Comparison of ENCODE assay signal across 17 cellular contexts in genomic region chr7:155979994-155980393, GRCh38.
A peak's percentile ranks its signal among the peaks of the same experiment; 100 is the strongest.
DNase-seq lines count a peak whose midpoint lies in the region; ATAC-seq and TF ChIP-seq lines count a peak whose summit lies in the region.
"Had no signal": no experiment of that assay in that cellular context is flagged by ENCODE, and none has a peak within 500 bp of the region (broad histone marks: within the 10 kb centered on the region; RNA-seq: fewer than 3 reads in every experiment).

No MANE protein-coding gene starts in this region.

- H3K27ac ChIP-seq in osteoblast (ENCODE audit: low read depth, low read length) (no peak overlapping the region), suprapubic skin (no peak overlapping the region)

- POLR2A ChIA-PET in activated CD4-positive, alpha-beta memory T cell treated with anti-CD3 and anti-CD28 coated beads, Interleukin-2, amount 10 ng/mL, durations not matched to agents 7 days and 5 days (lab: Charles Lee): no interaction called here

- H3K9me3 Mint-ChIP-seq in activated naive CD4-positive, alpha-beta T cell treated with anti-CD3 and anti-CD28 coated beads, Interleukin-2, amount 50 U/mL, for 24 hours: no peaks in the 10 kb centered on the region
- no peaks in the 10 kb centered on the region for H3K9me3 Mint-ChIP-seq in activated naive CD4-positive, alpha-beta T cell treated with anti-CD3 and anti-CD28 coated beads, Interleukin-2, amount 10 ng/mL, durations not matched to agents 7 days and 5 days
- no peaks in the 10 kb centered on the region for H3K9me3 Mint-ChIP-seq in activated CD4-positive, alpha-beta memory T cell treated with anti-CD3 and anti-CD28 coated beads, Interleukin-2, amount 10 ng/mL, durations not matched to agents 7 days and 5 days

- no peaks in the 10 kb centered on the region for H3K4me1 Mint-ChIP-seq in activated naive CD4-positive, alpha-beta T cell treated with anti-CD3 and anti-CD28 coated beads, Interleukin-2, amount 50 U/mL, for 24 hours
- no peaks in the 10 kb centered on the region for H3K4me1 Mint-ChIP-seq in activated naive CD4-positive, alpha-beta T cell treated with anti-CD3 and anti-CD28 coated beads, Interleukin-2, amount 10 ng/mL, durations not matched to agents 7 days and 5 days
- no peaks in the 10 kb centered on the region for H3K4me1 Mint-ChIP-seq in activated CD4-positive, alpha-beta memory T cell treated with anti-CD3 and anti-CD28 coated beads, Interleukin-2, amount 10 ng/mL, durations not matched to agents 7 days and 5 days

- peak overlapping the region; percentile 23 for H3K27ac Mint-ChIP-seq in activated naive CD4-positive, alpha-beta T cell treated with anti-CD3 and anti-CD28 coated beads, Interleukin-2, amount 50 U/mL, for 24 hours
- H3K27ac Mint-ChIP-seq in activated naive CD4-positive, alpha-beta T cell treated with anti-CD3 and anti-CD28 coated beads, Interleukin-2, amount 10 ng/mL, durations not matched to agents 7 days and 5 days: no peak overlapping the region
- H3K27ac Mint-ChIP-seq in activated CD4-positive, alpha-beta memory T cell treated with anti-CD3 and anti-CD28 coated beads, Interleukin-2, amount 10 ng/mL, durations not matched to agents 7 days and 5 days: no peak overlapping the region
- H3K27ac Mint-ChIP-seq: CD4-positive, alpha-beta memory T cell had no signal

- no peak for TF ChIP-seq POLR2A in suprapubic skin (IDR thresholded peaks at IDR 0.05)

- 91% methylated on average over 12 of the region's 12 CpGs for WGBS in suprapubic skin

- no peaks in the 10 kb centered on the region for H3K27me3 Mint-ChIP-seq in activated naive CD4-positive, alpha-beta T cell treated with anti-CD3 and anti-CD28 coated beads, Interleukin-2, amount 50 U/mL, for 24 hours
- peaks cover 30% of the 10 kb centered on the region for H3K27me3 Mint-ChIP-seq in activated naive CD4-positive, alpha-beta T cell treated with anti-CD3 and anti-CD28 coated beads, Interleukin-2, amount 10 ng/mL, durations not matched to agents 7 days and 5 days
- H3K27me3 Mint-ChIP-seq in activated CD4-positive, alpha-beta memory T cell treated with anti-CD3 and anti-CD28 coated beads, Interleukin-2, amount 10 ng/mL, durations not matched to agents 7 days and 5 days: peaks cover 4% of the 10 kb centered on the region

- H3K36me3 Mint-ChIP-seq in activated naive CD4-positive, alpha-beta T cell treated with anti-CD3 and anti-CD28 coated beads, Interleukin-2, amount 50 U/mL, for 24 hours: no peaks in the 10 kb centered on the region
- no peaks in the 10 kb centered on the region for H3K36me3 Mint-ChIP-seq in activated naive CD4-positive, alpha-beta T cell treated with anti-CD3 and anti-CD28 coated beads, Interleukin-2, amount 10 ng/mL, durations not matched to agents 7 days and 5 days
- no peaks in the 10 kb centered on the region for H3K36me3 Mint-ChIP-seq in activated CD4-positive, alpha-beta memory T cell treated with anti-CD3 and anti-CD28 coated beads, Interleukin-2, amount 10 ng/mL, durations not matched to agents 7 days and 5 days (ENCODE audit: low read depth)
- H3K36me3 Mint-ChIP-seq: CD4-positive, alpha-beta memory T cell had no signal

- DNase-seq in activated naive CD4-positive, alpha-beta T cell treated with anti-CD3 and anti-CD28 coated beads, Interleukin-2, amount 10 ng/mL, durations not matched to agents 7 days and 5 days: no peak
- peak; percentile 12 for DNase-seq in activated CD4-positive, alpha-beta memory T cell treated with anti-CD3 and anti-CD28 coated beads, Interleukin-2, amount 10 ng/mL, durations not matched to agents 7 days and 5 days
- peak; percentile 8 for DNase-seq in osteoblast (ENCODE audit: insufficient read length, low spot score, missing footprints)
- peak; percentile 17 to 73 for DNase-seq in suprapubic skin (ENCODE audit: low spot score in 2 of 2)
- no peak for DNase-seq in effector CD8-positive, alpha-beta T cell (lab: John Stamatoyannopoulos, UW)
- DNase-seq in NCI-H146 (lab: John Stamatoyannopoulos, UW): no peak
- DNase-seq: CD4-positive, alpha-beta memory T cell; DMS153; GF-D8; KBM-7; NCI-H1105 treated with DMSO at 0.1 percent for 48 hours; NCI-H1694 treated with DMSO at 0.1 percent for 48 hours; NCI-H510A treated with DMSO at 0.1 percent for 48 hours; SIG-M5 had no signal

- H3K4me3 ChIP-seq in osteoblast (ENCODE audit: insufficient read depth, low read length) (no peak overlapping the region), suprapubic skin (no peak overlapping the region)
- H3K4me3 ChIP-seq: HAP-1 had no signal

- no peaks in the 10 kb centered on the region for H3K79me2 ChIP-seq in osteoblast (ENCODE audit: insufficient read depth, low read length)

- no peak for TF ChIP-seq EP300 in suprapubic skin (IDR thresholded peaks at IDR 0.05)

- H3K4me1 ChIP-seq in osteoblast (ENCODE audit: insufficient read depth, low read length): no peaks in the 10 kb centered on the region
- no peaks in the 10 kb centered on the region for H3K4me1 ChIP-seq in suprapubic skin
- H3K4me1 ChIP-seq: HAP-1 had no signal

- H4K20me1 ChIP-seq in osteoblast (ENCODE audit: insufficient read depth, low read length): no peaks in the 10 kb centered on the region

- TF ChIP-seq CTCF in osteoblast (IDR thresholded peaks at IDR 0.05; ENCODE audit: extremely low read depth, low read depth, low read length) (no peak), suprapubic skin (IDR thresholded peaks at IDR 0.05) (no peak)

- no peak overlapping the region for H3K4me2 ChIP-seq in osteoblast (ENCODE audit: insufficient read depth, low read length)

- H3K4me3 Mint-ChIP-seq in activated naive CD4-positive, alpha-beta T cell treated with anti-CD3 and anti-CD28 coated beads, Interleukin-2, amount 50 U/mL, for 24 hours: no peak overlapping the region
- no peak overlapping the region for H3K4me3 Mint-ChIP-seq in activated naive CD4-positive, alpha-beta T cell treated with anti-CD3 and anti-CD28 coated beads, Interleukin-2, amount 10 ng/mL, durations not matched to agents 7 days and 5 days
- H3K4me3 Mint-ChIP-seq in activated CD4-positive, alpha-beta memory T cell treated with anti-CD3 and anti-CD28 coated beads, Interleukin-2, amount 10 ng/mL, durations not matched to agents 7 days and 5 days: no peak overlapping the region

- CTCF ChIA-PET in activated naive CD4-positive, alpha-beta T cell treated with anti-CD3 and anti-CD28 coated beads, Interleukin-2, amount 10 ng/mL, durations not matched to agents 7 days and 5 days (lab: Charles Lee): no interaction called here
- CTCF ChIA-PET in activated CD4-positive, alpha-beta memory T cell treated with anti-CD3 and anti-CD28 coated beads, Interleukin-2, amount 10 ng/mL, durations not matched to agents 7 days and 5 days (lab: Charles Lee): no interaction called here

- ATAC-seq in HG03460 (IDR thresholded peaks at IDR 0.05; ENCODE audit: unreplicated experiment): no peak

- H3K36me3 ChIP-seq in osteoblast (ENCODE audit: insufficient read depth, low read length) (no peaks in the 10 kb centered on the region), suprapubic skin (no peaks in the 10 kb centered on the region)
- H3K36me3 ChIP-seq: HAP-1 had no signal

- H3K27me3 ChIP-seq in osteoblast (ENCODE audit: insufficient read depth, low read length): no peaks in the 10 kb centered on the region
- peaks cover 4% of the 10 kb centered on the region for H3K27me3 ChIP-seq in suprapubic skin

- H3K9me3 ChIP-seq in osteoblast (ENCODE audit: low read depth, low read length): no peaks in the 10 kb centered on the region
- H3K9me3 ChIP-seq in suprapubic skin: no peaks in the 10 kb centered on the region
- H3K9me3 ChIP-seq: HAP-1 had no signal

- no peak overlapping the region for H2AFZ ChIP-seq in osteoblast (ENCODE audit: low read length)

Comparison
In these comparisons a context has a peak if more than half of its experiments do, and no peak if none do; other contexts are left out.
1. DNase-seq: peak in activated CD4-positive, alpha-beta memory T cell treated with anti-CD3 and anti-CD28 coated beads, Interleukin-2, amount 10 ng/mL, durations not matched to agents 7 days and 5 days (single experiment), osteoblast (single experiment) and suprapubic skin (2 of 2); none in activated naive CD4-positive, alpha-beta T cell treated with anti-CD3 and anti-CD28 coated beads, Interleukin-2, amount 10 ng/mL, durations not matched to agents 7 days and 5 days (single experiment), effector CD8-positive, alpha-beta T cell (single experiment) and NCI-H146 (single experiment).